ENCODE assay signal across 8 cellular contexts in the genomic region with DNA sequence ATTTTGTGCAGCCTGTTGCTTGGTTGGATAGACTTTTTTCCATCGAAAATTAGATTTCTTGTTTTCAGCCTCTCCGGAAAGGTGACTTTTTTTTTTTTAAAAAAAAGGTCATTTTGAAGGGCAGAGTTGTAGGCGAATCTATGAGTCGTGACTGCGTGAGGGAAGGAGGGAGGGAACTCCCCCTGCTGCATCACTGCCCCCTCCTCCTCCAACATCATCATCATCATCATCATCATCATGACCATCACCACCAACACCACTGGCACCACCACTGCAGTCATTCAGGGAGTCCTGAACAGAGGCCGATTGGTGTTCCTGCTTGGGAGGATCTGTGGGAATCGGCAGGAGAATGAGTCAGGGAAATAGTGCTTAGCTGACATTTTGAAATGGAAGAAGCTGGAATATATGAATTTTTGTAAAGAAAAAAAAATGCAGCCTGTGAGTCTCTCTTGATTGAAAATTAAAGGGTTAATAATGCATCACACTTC. TPM values are rescaled to one million over a fixed set of nuclear protein-coding genes. Genes with fewer than 3 reads are reported as not detected.
A peak's percentile ranks its signal among the peaks of the same experiment; 100 is the strongest.
DNase-seq lines count a peak whose midpoint lies in the region; ATAC-seq and TF ChIP-seq lines count a peak whose summit lies in the region.

No MANE protein-coding gene starts in this region.

- in situ Hi-C loops in mammary epithelial cell (cut with MboI; ENCODE audit: low sequenced_read_pairs in 2 of 2), result loop anchor here in 1 of 2 donors (25.0 kb wide), 1 partner anchor 255 kb away; the partner anchor contains the start of genes BLZF1 and NME7

- H4K20me1 ChIP-seq in mammary epithelial cell (ENCODE audit: insufficient read depth, low read length), result no peaks in the 10 kb centered on the region

- H3K36me3 ChIP-seq in mammary epithelial cell (ENCODE audit: insufficient read depth, low read length), result peaks cover 18% of the 10 kb centered on the region
- no peaks in the 10 kb centered on the region for H3K36me3 ChIP-seq in thymus (ENCODE audit: control insufficient read depth, insufficient read depth)

- 5% methylated on average over 3 of the region's 7 CpGs for WGBS in mammary epithelial cell (ENCODE audit: low coverage, missing lambda C conversion rate)
- 33% methylated on average over 7 of the region's 7 CpGs for WGBS in thymus

- H2AFZ ChIP-seq in mammary epithelial cell (ENCODE audit: low read depth, low read length), result no peak overlapping the region

- H3K27ac ChIP-seq in mammary epithelial cell (ENCODE audit: insufficient read depth, low read depth, low read length) (peak overlapping the region; percentile 98), thymus (ENCODE audit: low read depth) (no peak overlapping the region)

- intact Hi-C loops in CD14-positive monocyte (cut with micrococcal nuclease), result loop anchor here (10.0 kb wide), 3 partner anchors 63 to 763 kb away; partner anchors contain the start of genes BLZF1 (in 1 of the 2) and NME7 (in 1 of the 2)
- intact Hi-C loops in mammary epithelial cell (cut with micrococcal nuclease), result loop anchor here (1.0 to 5.0 kb wide), 6 partner anchors 25 to 471 kb away; partner anchors contain the start of gene NME7

- dilution Hi-C loops in mammary epithelial cell (cut with HindIII; ENCODE audit: low sequenced_read_pairs), result loop anchor here (25.0 kb wide), 1 partner anchor 470 kb away; no protein-coding TSS in a partner anchor

- H3K27ac Mint-ChIP-seq in CD14-positive monocyte, result peak overlapping the region in 5 of 7 donors; percentile 41 to 88 (median 61)

- H3K27me3 Mint-ChIP-seq in CD14-positive monocyte (ENCODE audit: low read depth in 3 of 3), result peaks cover 11 to 27% (median 19%) of the 10 kb centered on the region in 3 donors

- H3K79me2 ChIP-seq in mammary epithelial cell (ENCODE audit: insufficient read depth, low read length), result peaks cover 61% of the 10 kb centered on the region

- H3K9ac ChIP-seq in mammary epithelial cell (ENCODE audit: insufficient read depth, low read length), result peak overlapping the region; percentile 99

- ATAC-seq in HG02852 (IDR thresholded peaks at IDR 0.05; ENCODE audit: unreplicated experiment), result no peak
- ATAC-seq in HG03135 (IDR thresholded peaks at IDR 0.05; ENCODE audit: unreplicated experiment), result no peak
- no peak for ATAC-seq in HG03457 (IDR thresholded peaks at IDR 0.05; ENCODE audit: unreplicated experiment)

- peaks cover 2 to 4% of the 10 kb centered on the region in 2 donors for H3K36me3 Mint-ChIP-seq in CD14-positive monocyte

- H3K9me3 ChIP-seq in mammary epithelial cell (replicated peaks; ENCODE audit: insufficient read depth, low read length) (no peaks in the 10 kb centered on the region), thymus (ENCODE audit: control insufficient read depth) (no peaks in the 10 kb centered on the region)

- peak overlapping the region; percentile 97 for H3K4me2 ChIP-seq in mammary epithelial cell (ENCODE audit: insufficient read depth, low read depth, low read length)

- H3K27me3 ChIP-seq in mammary epithelial cell (ENCODE audit: insufficient read depth, low read length) (no peaks in the 10 kb centered on the region), thymus (ENCODE audit: control insufficient read depth, insufficient read depth) (peaks cover 5% of the 10 kb centered on the region)

- peaks cover 0 to 4% (median 0%) of the 10 kb centered on the region in 7 donors for H3K9me3 Mint-ChIP-seq in CD14-positive monocyte

- H3K4me1 Mint-ChIP-seq in CD14-positive monocyte, result peaks cover 61% of the 10 kb centered on the region

- no TSS peak for BruUV-seq in mammary epithelial cell (replicated peaks; lab: Mats Ljungman, UMichigan)

- CTCF ChIA-PET in mammary epithelial cell (lab: Charles Lee; ENCODE audit: low non-redundant PET), result no interaction called here

- TF ChIP-seq CTCF in CD14-positive monocyte (IDR thresholded peaks at IDR 0.05), result no peak
- no peak for TF ChIP-seq CTCF in LNCaP clone FGC (IDR thresholded peaks at IDR 0.05; ENCODE audit: control insufficient read depth, extremely low read depth, insufficient read depth)
- no peak for TF ChIP-seq CTCF in mammary epithelial cell (conservative IDR thresholded peaks at IDR 0.05 in 1 of 2, IDR thresholded peaks at IDR 0.05 in 1 of 2; ENCODE audit: extremely low read depth in 1 of 2, insufficient read depth in 1 of 2, low read depth in 1 of 2, low read length in 2 of 2)

- H3K4me3 ChIP-seq in LNCaP clone FGC (ENCODE audit: low read depth, low read length), result peak overlapping the region; percentile 59
- peak overlapping the region; percentile 84 to 89 (median 88) for H3K4me3 ChIP-seq in mammary epithelial cell (replicated peaks in 1 of 3; ENCODE audit: insufficient read depth in 1 of 3, low read depth in 2 of 3, low read length in 3 of 3)
- peak overlapping the region; percentile 79 for H3K4me3 ChIP-seq in thymus (ENCODE audit: low read length)

- H3K4me1 ChIP-seq in mammary epithelial cell (ENCODE audit: insufficient read depth, low read length), result peaks cover 58% of the 10 kb centered on the region
- H3K4me1 ChIP-seq in thymus (ENCODE audit: control insufficient read depth, insufficient read depth, low read length), result peaks cover 9% of the 10 kb centered on the region

- peak overlapping the region; percentile 77 to 95 for H3K4me3 Mint-ChIP-seq in CD14-positive monocyte

- no peak for DNase-seq in CD14-positive monocyte (ENCODE audit: low spot score)
- DNase-seq in LNCaP clone FGC (ENCODE audit: low read depth), result no peak
- peak; percentile 66 for DNase-seq in mammary epithelial cell
- DNase-seq in lung microvascular endothelial cell (ENCODE audit: low read depth in 2 of 2), result peak; percentile 36 to 61

RNA-seq across cellular contexts. Expression of gene ATP1B1, which starts 1.2 kb away (rescaled TPM):
- polyA plus RNA-seq in CD14-positive monocyte (under 1 TPM; 0.63 to 0.72 TPM), mammary epithelial cell (31.0 TPM), thymus (41.8 TPM)
- total RNA-seq in mammary epithelial cell (100 to 1,000 TPM in 1 of 2 donors, 10 to 100 TPM in 1; 53.2 to 117 TPM), lung microvascular endothelial cell (2.6 and 8.1 TPM in 2 replicates)
- polyA minus RNA-seq in mammary epithelial cell, result 41.2 TPM

Comparison
In these comparisons a context has a peak if more than half of its experiments do, and no peak if none do; other contexts are left out.
1. DNase-seq: peak in mammary epithelial cell (single experiment) and lung microvascular endothelial cell (2 of 2); none in CD14-positive monocyte (single experiment) and LNCaP clone FGC (single experiment).
2. RNA of gene ATP1B1, which starts 1.2 kb away (polyA plus RNA-seq): 41.8 TPM in thymus (single experiment) and 31.0 TPM in mammary epithelial cell (single experiment); 0.63 to 0.72 TPM in CD14-positive monocyte; every median in the first group is over 10 times any median in the second.
3. Peak in every context shown above with its lines, with median percentiles within 50 percentile points of each other: H3K4me3 ChIP-seq.